In the genomic region with DNA sequence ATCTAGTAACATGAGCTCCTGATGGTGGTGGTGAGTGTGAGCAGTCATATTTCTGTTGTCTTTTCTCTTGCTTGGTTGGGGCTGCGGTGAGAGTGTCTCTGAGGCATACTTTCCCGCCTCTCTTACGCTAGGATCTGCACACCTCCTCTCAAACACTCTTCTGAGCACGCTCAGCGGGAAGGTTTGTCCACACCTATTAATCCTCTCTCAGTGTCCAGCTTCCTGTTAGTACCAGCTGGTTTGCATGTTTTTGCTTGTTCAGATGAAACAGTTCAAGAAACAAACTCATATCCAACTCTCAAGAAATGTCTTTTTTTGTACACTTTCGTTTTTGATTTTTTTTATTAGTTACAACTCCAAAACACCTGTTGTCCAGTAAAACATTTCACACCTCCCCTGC, we compare ENCODE assay signal across 18 cellular contexts.
DNase-seq lines count a peak whose midpoint lies in the region; ATAC-seq and TF ChIP-seq lines count a peak whose summit lies in the region.
"Had no signal": no experiment of that assay in that cellular context is flagged by ENCODE, and none has a peak within 500 bp of the region (broad histone marks: within the 10 kb centered on the region; RNA-seq: fewer than 3 reads in every experiment).

No MANE protein-coding gene starts in this region.

- dilution Hi-C loops in mammary epithelial cell (cut with HindIII; ENCODE audit: low sequenced_read_pairs) = no loop called here

- no peaks in the 10 kb centered on the region for H3K27me3 ChIP-seq in mammary epithelial cell (ENCODE audit: insufficient read depth, low read length)
- H3K27me3 ChIP-seq: SJSA1 had no signal

- peaks cover 3% of the 10 kb centered on the region for H3K4me1 ChIP-seq in mammary epithelial cell (ENCODE audit: insufficient read depth, low read length)
- H3K4me1 ChIP-seq: Caco-2 had no signal

- H3K4me1 Mint-ChIP-seq in MCF 10A (ENCODE audit: insufficient read depth, unreplicated experiment) = no peaks in the 10 kb centered on the region

- H2AFZ ChIP-seq in mammary epithelial cell (ENCODE audit: low read depth, low read length) = no peak overlapping the region
- H2AFZ ChIP-seq: GM23248 had no signal

- 91% methylated on average over 6 of the region's 6 CpGs for WGBS in mammary epithelial cell (ENCODE audit: low coverage, missing lambda C conversion rate)

- CTCF ChIA-PET in mammary epithelial cell (lab: Charles Lee; ENCODE audit: low non-redundant PET) (no interaction called here), MCF 10A (lab: Yijun Ruan, JAX) (interaction anchor here (0.5 to 1.9 kb wide), 2 partner anchors 16 to 22 kb away, joined by 3 to 11 read pairs; no protein-coding TSS in a partner anchor), GM10248 (lab: Yijun Ruan, JAX) (interaction anchor here (1.2 to 6.8 kb wide), 3 partner anchors 10 to 16 kb away, joined by 4 to 21 read pairs (median 4); no protein-coding TSS in a partner anchor)

- H3K27ac ChIP-seq in mammary epithelial cell (ENCODE audit: insufficient read depth, low read depth, low read length) (no peak overlapping the region), caudate nucleus (ENCODE audit: low read depth, low read length) (peak overlapping the region; percentile 32)
- H3K27ac ChIP-seq: C4-2B, GM23248, SJSA1 had no signal

- H3K4me3 Mint-ChIP-seq in MCF 10A (ENCODE audit: unreplicated experiment) = no peak overlapping the region

- DNase-seq in mammary epithelial cell (peak; percentile 6), MCF 10A (ENCODE audit: unreplicated experiment) (no peak), NCI-H510A (lab: John Stamatoyannopoulos, UW) (peak; percentile 72), caudate nucleus (lab: John Stamatoyannopoulos, UW) (no peak), NCI-H345 treated with DMSO at 0.1 percent for 48 hours (lab: John Stamatoyannopoulos, UW; ENCODE audit: unreplicated experiment) (no peak), GM10248 (ENCODE audit: extremely low spot score) (no peak)
- DNase-seq: Caco-2, GM23248, HCEC 1CT, NCI-H1436 treated with DMSO at 0.1 percent for 48 hours, NCI-H2081 treated with DMSO at 0.1 percent for 48 hours, NCI-H226, NCI-H774 had no signal

- no peaks in the 10 kb centered on the region for H3K9me3 Mint-ChIP-seq in MCF 10A (ENCODE audit: unreplicated experiment)

- H4K20me1 ChIP-seq in mammary epithelial cell (ENCODE audit: insufficient read depth, low read length) = no peaks in the 10 kb centered on the region

- no peak for TF ChIP-seq CTCF in mammary epithelial cell (conservative IDR thresholded peaks at IDR 0.05 in 1 of 2, IDR thresholded peaks at IDR 0.05 in 1 of 2; ENCODE audit: extremely low read depth in 1 of 2, insufficient read depth in 1 of 2, low read depth in 1 of 2, low read length in 2 of 2)
- no peak for TF ChIP-seq CTCF in MCF 10A (IDR thresholded peaks at IDR 0.05; ENCODE audit: unreplicated experiment)
- TF ChIP-seq CTCF in GM10248 (IDR thresholded peaks at IDR 0.05; ENCODE audit: control extremely low read depth, extremely low read depth, low read depth, missing control alignments) = no peak

- H3K27me3 Mint-ChIP-seq in MCF 10A (ENCODE audit: insufficient read depth, unreplicated experiment) = no peaks in the 10 kb centered on the region

- in situ Hi-C loops in mammary epithelial cell (cut with MboI; ENCODE audit: low sequenced_read_pairs in 2 of 2) = no loop called here

- H3K36me3 ChIP-seq in mammary epithelial cell (ENCODE audit: insufficient read depth, low read length) = no peaks in the 10 kb centered on the region
- H3K36me3 ChIP-seq: SJSA1 had no signal

- ATAC-seq in HG02870 (IDR thresholded peaks at IDR 0.05; ENCODE audit: unreplicated experiment) (no peak), GM18517 (IDR thresholded peaks at IDR 0.05; ENCODE audit: unreplicated experiment) (no peak)
- ATAC-seq: GM12878 had no signal

- POLR2A ChIA-PET in MCF 10A (lab: Yijun Ruan, JAX) = no interaction called here
- POLR2A ChIA-PET in GM10248 (lab: Yijun Ruan, JAX) = interaction anchor here (0.7 kb wide), 1 partner anchor 16 kb away, joined by 9 read pairs; no protein-coding TSS in a partner anchor

- H3K4me3 ChIP-seq in mammary epithelial cell (replicated peaks in 1 of 3; ENCODE audit: insufficient read depth in 1 of 3, low read depth in 2 of 3, low read length in 3 of 3) = no peak overlapping the region
- H3K4me3 ChIP-seq: GM12878, GM23248, SJSA1 had no signal

- no peak overlapping the region for H3K4me2 ChIP-seq in mammary epithelial cell (ENCODE audit: insufficient read depth, low read depth, low read length)

- intact Hi-C loops in mammary epithelial cell (cut with micrococcal nuclease) = no loop called here
- intact Hi-C loops in MCF 10A (cut with micrococcal nuclease) = no loop called here

- no peaks in the 10 kb centered on the region for H3K9me3 ChIP-seq in mammary epithelial cell (replicated peaks; ENCODE audit: insufficient read depth, low read length)
- H3K9me3 ChIP-seq: Caco-2, SJSA1 had no signal

- no peak overlapping the region for H3K9ac ChIP-seq in mammary epithelial cell (ENCODE audit: insufficient read depth, low read length)
- H3K9ac ChIP-seq: GM23248 had no signal

- no peaks in the 10 kb centered on the region for H3K79me2 ChIP-seq in mammary epithelial cell (ENCODE audit: insufficient read depth, low read length)

- no peak overlapping the region for H3K27ac Mint-ChIP-seq in MCF 10A (ENCODE audit: low read depth, unreplicated experiment)

- peaks cover 5% of the 10 kb centered on the region for H3K36me3 Mint-ChIP-seq in MCF 10A (ENCODE audit: insufficient read depth, unreplicated experiment)

- BruUV-seq in mammary epithelial cell (replicated peaks; lab: Mats Ljungman, UMichigan) (no TSS peak), MCF 10A (replicated peaks; lab: Mats Ljungman, UMichigan) (no TSS peak)

Comparison
In these comparisons a context has a peak if more than half of its experiments do, and no peak if none do; other contexts are left out.
1. DNase-seq: peak in mammary epithelial cell (single experiment) and NCI-H510A (single experiment); none in MCF 10A (single experiment), caudate nucleus (0 of 61), NCI-H345 treated with DMSO at 0.1 percent for 48 hours (single experiment) and GM10248 (single experiment).